Comparison of ENCODE assay signal across 20 cellular contexts in the genomic region with DNA sequence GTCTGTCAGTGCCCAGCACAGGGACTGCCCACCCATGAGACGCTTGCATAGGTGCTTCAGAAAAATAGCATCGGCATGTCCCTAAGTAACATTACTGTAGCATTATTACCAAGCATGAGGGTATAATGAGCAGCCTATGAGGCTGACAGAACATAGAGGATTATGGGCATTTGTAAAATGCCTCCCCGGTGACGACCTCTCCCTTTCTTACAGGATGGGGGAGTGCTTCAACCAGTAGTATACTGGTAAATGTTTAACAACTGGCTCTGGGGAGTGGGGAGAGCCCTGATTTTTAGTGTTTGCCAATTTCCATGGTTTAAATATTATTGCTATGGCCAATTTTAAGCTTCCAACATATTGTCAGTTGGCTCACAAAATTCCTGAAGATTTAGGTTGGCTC.
A peak's percentile ranks its signal among the peaks of the same experiment; 100 is the strongest.
DNase-seq lines count a peak whose midpoint lies in the region; ATAC-seq, FAIRE-seq and TF ChIP-seq lines count a peak whose summit lies in the region.
"Had no signal": no experiment of that assay in that cellular context is flagged by ENCODE, and none has a peak within 500 bp of the region (broad histone marks: within the 10 kb centered on the region; RNA-seq: fewer than 3 reads in every experiment).

No MANE protein-coding gene starts in this region.

- 67 to 85% methylated on average over 4 of the region's 4 CpGs for WGBS in sigmoid colon, 2 donors
- 87 to 95% methylated on average over 4 of the region's 4 CpGs for WGBS in lower leg skin, 2 donors
- WGBS in body of pancreas, 2 donors: 62 to 63% methylated on average over 4 of the region's 4 CpGs

- H3K9ac ChIP-seq in kidney (ENCODE audit: low read length in 2 of 2): no peak overlapping the region

- H3K4me1 Mint-ChIP-seq in WTC11: peaks cover 5% of the 10 kb centered on the region
- H3K4me1 Mint-ChIP-seq: stimulated activated memory B cell treated with anti-CD40 and anti-IgM and Interleukin-4, amounts not matched to agents 10 μg/mL and 1 μg/mL and 100 μg/mL, for 72 hours had no signal

- FAIRE-seq in kidney (lab: Jason Lieb, UNC): no peak
- FAIRE-seq: GM12892, urothelium cell line had no signal

- H3K36me3 Mint-ChIP-seq in WTC11: no peaks in the 10 kb centered on the region
- H3K36me3 Mint-ChIP-seq: stimulated activated memory B cell treated with anti-CD40 and anti-IgM and Interleukin-4, amounts not matched to agents 10 μg/mL and 1 μg/mL and 100 μg/mL, for 72 hours had no signal

- no peak for TF ChIP-seq EP300 in sigmoid colon (IDR thresholded peaks at IDR 0.05)

- TF ChIP-seq CTCF in AG04449 (IDR thresholded peaks at IDR 0.05; ENCODE audit: insufficient read depth, low read length, missing control alignments) (no peak), WTC11 (IDR thresholded peaks at IDR 0.05) (no peak), kidney (IDR thresholded peaks at IDR 0.05; ENCODE audit: borderline replicate concordance, extremely low read depth, insufficient read depth) (no peak), sigmoid colon (IDR thresholded peaks at IDR 0.05) (no peak), lower leg skin (IDR thresholded peaks at IDR 0.05) (no peak), body of pancreas (IDR thresholded peaks at IDR 0.05) (no peak)

- DNase-seq in AG04449 (ENCODE audit: low read depth, low spot score) (no peak), WTC11 (ENCODE audit: low spot score) (no peak), kidney (no peak), sigmoid colon (no peak), lower leg skin (ENCODE audit: low spot score in 2 of 2) (no peak), posterior vena cava (ENCODE audit: low spot score) (no peak), AML-193 (lab: John Stamatoyannopoulos, UW) (no peak), body of pancreas (no peak)
- DNase-seq: activated CD4-positive, alpha-beta T cell treated with anti-CD3 and anti-CD28 coated beads for 1 hour; activated CD8-positive, alpha-beta memory T cell treated with anti-CD3 and anti-CD28 coated beads, Interleukin-2, amount 50 U/mL, for 4 hours; activated naive CD4-positive, alpha-beta T cell treated with Interleukin-2 at 50 U/mL for 16 hours; GDM1; H9; mammary epithelial cell; SHP77; spleen; T-helper 2 cell had no signal

- CTCF ChIA-PET in AG04449 (lab: Yijun Ruan, JAX): interaction anchor here (1.4 kb wide), 1 partner anchor 15 kb away, joined by 3 read pairs; no protein-coding TSS in a partner anchor
- CTCF ChIA-PET in WTC11 (lab: Charles Lee): no interaction called here

- POLR2A ChIA-PET in AG04449 (lab: Yijun Ruan, JAX) (interaction anchor here (0.6 kb wide), 1 partner anchor 103 kb away, joined by 3 read pairs; no protein-coding TSS in a partner anchor), WTC11 (lab: Charles Lee) (no interaction called here)

- H3K36me3 ChIP-seq in kidney (ENCODE audit: control insufficient read depth in 1 of 2, insufficient read depth in 2 of 2, low read length in 2 of 2) (no peaks in the 10 kb centered on the region), sigmoid colon (no peaks in the 10 kb centered on the region), body of pancreas (replicated peaks in 1 of 2; ENCODE audit: insufficient read depth in 1 of 2, low read depth in 2 of 2) (no peaks in the 10 kb centered on the region)
- H3K36me3 ChIP-seq: spleen had no signal

- H3K27ac Mint-ChIP-seq in WTC11: 0 out of 2 replicates have a peak overlapping the region, but pooled peaks have one; percentile 16
- H3K27ac Mint-ChIP-seq: H9; stimulated activated memory B cell treated with anti-CD40 and anti-IgM and Interleukin-4, amounts not matched to agents 10 μg/mL and 1 μg/mL and 100 μg/mL, for 72 hours had no signal

- H3K27me3 ChIP-seq in sigmoid colon (no peaks in the 10 kb centered on the region), body of pancreas (no peaks in the 10 kb centered on the region)
- H3K27me3 ChIP-seq: spleen had no signal

- no peak overlapping the region for H3K4me3 Mint-ChIP-seq in WTC11
- H3K4me3 Mint-ChIP-seq: H9; stimulated activated memory B cell treated with anti-CD40 and anti-IgM and Interleukin-4, amounts not matched to agents 10 μg/mL and 1 μg/mL and 100 μg/mL, for 72 hours had no signal

- H3K9me3 ChIP-seq in kidney (ENCODE audit: control insufficient read depth in 1 of 2, low read length in 2 of 2): no peaks in the 10 kb centered on the region
- H3K9me3 ChIP-seq in sigmoid colon: no peaks in the 10 kb centered on the region
- no peaks in the 10 kb centered on the region for H3K9me3 ChIP-seq in body of pancreas
- H3K9me3 ChIP-seq: spleen had no signal

- no peaks in the 10 kb centered on the region for H3K9me3 Mint-ChIP-seq in WTC11
- H3K9me3 Mint-ChIP-seq: H9; stimulated activated memory B cell treated with anti-CD40 and anti-IgM and Interleukin-4, amounts not matched to agents 10 μg/mL and 1 μg/mL and 100 μg/mL, for 72 hours had no signal

- peaks cover 5 to 10% of the 10 kb centered on the region in 2 donors for H3K4me1 ChIP-seq in kidney (ENCODE audit: control insufficient read depth in 1 of 2, insufficient read depth in 1 of 2, low read depth in 1 of 2, low read length in 2 of 2)
- no peaks in the 10 kb centered on the region for H3K4me1 ChIP-seq in sigmoid colon
- H3K4me1 ChIP-seq in body of pancreas: no peaks in the 10 kb centered on the region

- intact Hi-C loops in kidney (cut with DNase I): no loop called here
- intact Hi-C loops in sigmoid colon (cut with DNase I): no loop called here
- intact Hi-C loops in lower leg skin (cut with DNase I; ENCODE audit: low total_unique reads): no loop called here
- intact Hi-C loops in posterior vena cava (cut with DNase I): no loop called here
- intact Hi-C loops in body of pancreas (cut with DNase I): no loop called here

- peak overlapping the region; percentile 16; the same call in 1 of the 2 replicates for H3K4me3 ChIP-seq in AG04449 (ENCODE audit: low read depth, low read length)
- peak overlapping the region in 1 of 2 donors; percentile 15 for H3K4me3 ChIP-seq in kidney (ENCODE audit: low read length in 2 of 2)
- H3K4me3 ChIP-seq in sigmoid colon: no peak overlapping the region
- H3K4me3 ChIP-seq in lower leg skin (ENCODE audit: low read depth, poor library complexity, severe bottlenecking): no peak overlapping the region
- no peak overlapping the region for H3K4me3 ChIP-seq in body of pancreas
- H3K4me3 ChIP-seq: spleen had no signal

- H3K27ac ChIP-seq in kidney (ENCODE audit: low read depth in 2 of 2, low read length in 2 of 2): peak overlapping the region; percentile 4 to 62
- peak overlapping the region in 3 of 4 donors; percentile 24 to 53 (median 29) for H3K27ac ChIP-seq in sigmoid colon
- H3K27ac ChIP-seq in body of pancreas: peak overlapping the region in 1 of 4 donors; percentile 32

- no peaks in the 10 kb centered on the region for H3K27me3 Mint-ChIP-seq in WTC11 (ENCODE audit: low read depth)

- TF ChIP-seq POLR2A in sigmoid colon (IDR thresholded peaks at IDR 0.05) (no peak), lower leg skin (IDR thresholded peaks at IDR 0.05) (no peak), body of pancreas (IDR thresholded peaks at IDR 0.05) (no peak)

- no peak for ATAC-seq in WTC11
- no peak for ATAC-seq in body of pancreas
- ATAC-seq: stimulated activated memory B cell treated with anti-CD40 and anti-IgM and Interleukin-4, amounts not matched to agents 10 μg/mL and 1 μg/mL and 100 μg/mL, for 72 hours had no signal

TF ChIP-seq in WTC11, 78 proteins besides CTCF, POLR2A, EP300 and RAD21:
- TF ChIP-seq, protein P1, sequence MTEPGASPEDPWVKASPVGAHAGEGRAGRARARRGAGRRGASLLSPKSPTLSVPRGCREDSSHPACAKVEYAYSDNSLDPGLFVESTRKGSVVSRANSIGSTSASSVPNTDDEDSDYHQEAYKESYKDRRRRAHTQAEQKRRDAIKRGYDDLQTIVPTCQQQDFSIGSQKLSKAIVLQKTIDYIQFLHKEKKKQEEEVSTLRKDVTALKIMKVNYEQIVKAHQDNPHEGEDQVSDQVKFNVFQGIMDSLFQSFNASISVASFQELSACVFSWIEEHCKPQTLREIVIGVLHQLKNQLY (CRISPR knock-in tag; IDR thresholded peaks at IDR 0.05): no peak
- no peak for TF ChIP-seq NFE2L1 (CRISPR knock-in tag; IDR thresholded peaks at IDR 0.05)
- no peak for TF ChIP-seq SMAD3 (CRISPR knock-in tag; IDR thresholded peaks at IDR 0.05; ENCODE audit: borderline replicate concordance)
- TF ChIP-seq, protein P2, sequence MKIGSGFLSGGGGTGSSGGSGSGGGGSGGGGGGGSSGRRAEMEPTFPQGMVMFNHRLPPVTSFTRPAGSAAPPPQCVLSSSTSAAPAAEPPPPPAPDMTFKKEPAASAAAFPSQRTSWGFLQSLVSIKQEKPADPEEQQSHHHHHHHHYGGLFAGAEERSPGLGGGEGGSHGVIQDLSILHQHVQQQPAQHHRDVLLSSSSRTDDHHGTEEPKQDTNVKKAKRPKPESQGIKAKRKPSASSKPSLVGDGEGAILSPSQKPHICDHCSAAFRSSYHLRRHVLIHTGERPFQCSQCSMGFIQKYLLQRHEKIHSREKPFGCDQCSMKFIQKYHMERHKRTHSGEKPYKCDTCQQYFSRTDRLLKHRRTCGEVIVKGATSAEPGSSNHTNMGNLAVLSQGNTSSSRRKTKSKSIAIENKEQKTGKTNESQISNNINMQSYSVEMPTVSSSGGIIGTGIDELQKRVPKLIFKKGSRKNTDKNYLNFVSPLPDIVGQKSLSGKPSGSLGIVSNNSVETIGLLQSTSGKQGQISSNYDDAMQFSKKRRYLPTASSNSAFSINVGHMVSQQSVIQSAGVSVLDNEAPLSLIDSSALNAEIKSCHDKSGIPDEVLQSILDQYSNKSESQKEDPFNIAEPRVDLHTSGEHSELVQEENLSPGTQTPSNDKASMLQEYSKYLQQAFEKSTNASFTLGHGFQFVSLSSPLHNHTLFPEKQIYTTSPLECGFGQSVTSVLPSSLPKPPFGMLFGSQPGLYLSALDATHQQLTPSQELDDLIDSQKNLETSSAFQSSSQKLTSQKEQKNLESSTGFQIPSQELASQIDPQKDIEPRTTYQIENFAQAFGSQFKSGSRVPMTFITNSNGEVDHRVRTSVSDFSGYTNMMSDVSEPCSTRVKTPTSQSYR (CRISPR knock-in tag; IDR thresholded peaks at IDR 0.05): no peak
